23 cellular contexts compared by ENCODE assay signal in genomic region chr11:16185042-16185441, GRCh38.
"Had no signal": no experiment of that assay in that cellular context is flagged by ENCODE, and none has a peak within 500 bp of the region (broad histone marks: within the 10 kb centered on the region; RNA-seq: fewer than 3 reads in every experiment).

No MANE protein-coding gene starts in this region.

- H3K36me3 Mint-ChIP-seq: activated naive CD4-positive, alpha-beta T cell treated with anti-CD3 and anti-CD28 coated beads, Interleukin-2, amount 10 ng/mL, durations not matched to agents 7 days and 5 days had no signal

- H3K27me3 Mint-ChIP-seq: activated naive CD4-positive, alpha-beta T cell treated with anti-CD3 and anti-CD28 coated beads, Interleukin-2, amount 10 ng/mL, durations not matched to agents 7 days and 5 days; activated naive CD8-positive, alpha-beta T cell treated with anti-CD3 and anti-CD28 coated beads, Interleukin-2, amount 50 U/mL, for 24 hours; stimulated activated naive CD8-positive, alpha-beta T cell treated with anti-CD3 and anti-CD28 coated beads, Interleukin-15, amount 100 ng/mL, for 72 hours had no signal

- H3K27me3 ChIP-seq: suprapubic skin, transverse colon, uterus had no signal

- H3K36me3 ChIP-seq: suprapubic skin, transverse colon, uterus had no signal

- DNase-seq: activated CD4-positive, alpha-beta T cell treated with anti-CD3 and anti-CD28 coated beads, Interleukin-2, amount 50 U/mL, for 1 hour; activated CD4-positive, CD25-positive, alpha-beta regulatory T cell treated with anti-CD3 and anti-CD28 coated beads, Interleukin-2, amount 50 U/mL, for 72 hours; activated CD8-positive, alpha-beta memory T cell treated with anti-CD3 and anti-CD28 coated beads for 24 hours; activated CD8-positive, alpha-beta memory T cell treated with anti-CD3 and anti-CD28 coated beads, Interleukin-2, amount 50 U/mL, for 48 hours; activated effector memory CD4-positive, alpha-beta T cell treated with Interleukin-2 at 50 U/mL for 16 hours; activated naive CD4-positive, alpha-beta T cell treated with anti-CD3 and anti-CD28 coated beads, Interleukin-2, amount 10 ng/mL, durations not matched to agents 7 days and 5 days; activated naive CD8-positive, alpha-beta T cell treated with anti-CD3 and anti-CD28 coated beads, Interleukin-2, amount 50 U/mL, for 24 hours; activated T-cell treated with anti-CD3 and anti-CD28 coated beads, Interleukin-2, amount 50 U/mL, for 48 hours; anterior cingulate cortex; effector CD4-positive, alpha-beta T cell; hippocampal formation; nephron progenitor cell; occipital lobe; stimulated activated CD4-positive, alpha-beta T cell treated with anti-CD3 and anti-CD28 coated beads, Interleukin-15, amount 100 ng/mL, for 24 hours; stimulated activated CD4-positive, alpha-beta T cell treated with anti-CD3 and anti-CD28 coated beads, Interleukin-4, amount 100 ng/mL, for 1 hour; stimulated activated naive CD8-positive, alpha-beta T cell treated with anti-CD3 and anti-CD28 coated beads, Interleukin-15, amount 100 ng/mL, for 72 hours; T-helper 1 cell; T-helper 9 cell; uterus had no signal

- H3K4me1 ChIP-seq: suprapubic skin, uterus had no signal

- H3K4me1 Mint-ChIP-seq: activated naive CD4-positive, alpha-beta T cell treated with anti-CD3 and anti-CD28 coated beads, Interleukin-2, amount 10 ng/mL, durations not matched to agents 7 days and 5 days; activated naive CD8-positive, alpha-beta T cell treated with anti-CD3 and anti-CD28 coated beads, Interleukin-2, amount 50 U/mL, for 24 hours; stimulated activated naive CD8-positive, alpha-beta T cell treated with anti-CD3 and anti-CD28 coated beads, Interleukin-15, amount 100 ng/mL, for 72 hours had no signal

- H3K4me3 ChIP-seq: lung, skin epidermis, suprapubic skin, transverse colon, uterus had no signal

- H3K4me3 Mint-ChIP-seq: activated naive CD4-positive, alpha-beta T cell treated with anti-CD3 and anti-CD28 coated beads, Interleukin-2, amount 10 ng/mL, durations not matched to agents 7 days and 5 days; activated naive CD8-positive, alpha-beta T cell treated with anti-CD3 and anti-CD28 coated beads, Interleukin-2, amount 50 U/mL, for 24 hours; nephron progenitor cell; stimulated activated naive CD8-positive, alpha-beta T cell treated with anti-CD3 and anti-CD28 coated beads, Interleukin-15, amount 100 ng/mL, for 72 hours had no signal

- H3K27ac Mint-ChIP-seq: activated naive CD4-positive, alpha-beta T cell treated with anti-CD3 and anti-CD28 coated beads, Interleukin-2, amount 10 ng/mL, durations not matched to agents 7 days and 5 days; activated naive CD8-positive, alpha-beta T cell treated with anti-CD3 and anti-CD28 coated beads, Interleukin-2, amount 50 U/mL, for 24 hours; nephron progenitor cell; stimulated activated naive CD8-positive, alpha-beta T cell treated with anti-CD3 and anti-CD28 coated beads, Interleukin-15, amount 100 ng/mL, for 72 hours had no signal

- H3K9me3 ChIP-seq: suprapubic skin, transverse colon, uterus had no signal

- H3K27ac ChIP-seq: skin epidermis, suprapubic skin, transverse colon, uterus had no signal

- H3K9me3 Mint-ChIP-seq: activated naive CD4-positive, alpha-beta T cell treated with anti-CD3 and anti-CD28 coated beads, Interleukin-2, amount 10 ng/mL, durations not matched to agents 7 days and 5 days; activated naive CD8-positive, alpha-beta T cell treated with anti-CD3 and anti-CD28 coated beads, Interleukin-2, amount 50 U/mL, for 24 hours; nephron progenitor cell had no signal

- ATAC-seq: activated naive CD8-positive, alpha-beta T cell treated with anti-CD3 and anti-CD28 coated beads, Interleukin-2, amount 50 U/mL, for 24 hours; stimulated activated naive CD8-positive, alpha-beta T cell treated with anti-CD3 and anti-CD28 coated beads, Interleukin-15, amount 100 ng/mL, for 72 hours had no signal
